ENCODE assay signal across 25 cellular contexts in the genomic region with DNA sequence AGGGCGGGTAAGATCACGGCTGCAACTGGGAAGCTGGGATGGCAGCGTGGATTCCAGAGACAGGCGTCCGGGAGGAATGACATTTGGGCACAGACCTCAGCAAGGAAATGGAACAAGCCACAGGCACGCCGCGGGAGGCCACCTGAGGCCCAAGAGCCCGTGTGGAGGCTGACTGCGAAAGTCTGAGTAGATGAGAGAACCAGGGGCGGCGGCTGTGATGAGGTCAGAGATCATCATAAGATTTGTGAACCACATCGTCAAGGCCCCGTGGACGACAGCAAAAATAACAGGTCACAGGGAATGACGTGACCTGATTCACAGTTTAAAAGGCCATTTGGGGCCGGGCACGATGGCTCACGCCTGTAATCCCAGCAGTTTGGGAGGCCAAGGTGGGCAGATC. TPM values are rescaled to one million over a fixed set of nuclear protein-coding genes. Genes with fewer than 3 reads are reported as not detected.
DNase-seq lines count a peak whose midpoint lies in the region; ATAC-seq, FAIRE-seq and TF ChIP-seq lines count a peak whose summit lies in the region.
"Had no signal": no experiment of that assay in that cellular context is flagged by ENCODE, and none has a peak within 500 bp of the region (broad histone marks: within the 10 kb centered on the region; RNA-seq: fewer than 3 reads in every experiment).

No MANE protein-coding gene starts in this region.

- no peak overlapping the region for H3K18ac ChIP-seq in H1 (ENCODE audit: extremely low read depth, low read length)

- no peak overlapping the region for H3K4ac ChIP-seq in H1 (replicated peaks; ENCODE audit: insufficient read length, low read depth, low read length)

- H3K23me2 ChIP-seq in H1 (ENCODE audit: low read depth, low read length) = no peaks in the 10 kb centered on the region

- H3K27ac ChIP-seq in BLaER1 treated with 17β-estradiol and CSF1 and Interleukin-3, amounts not matched to agents 10 nM and 100 nM = peak overlapping the region in 6 of 11 experiments; percentile 17 to 46 (median 20); a peak in 6 of 22 replicates
- H3K27ac ChIP-seq in H1 (ENCODE audit: low read depth, low read length) (no peak overlapping the region), psoas muscle (peak overlapping the region; percentile 66), neural progenitor cell (no peak overlapping the region)

- no peak for TF ChIP-seq EP300 in H1 (IDR thresholded peaks at IDR 0.05; ENCODE audit: borderline replicate concordance in 1 of 2, low read depth in 2 of 2, low read length in 2 of 2)

- no peak overlapping the region for H3K56ac ChIP-seq in H1 (replicated peaks; ENCODE audit: insufficient read length, low read depth, low read length)

- H2BK120ac ChIP-seq in H1 (replicated peaks; ENCODE audit: low read depth, low read length) = no peak overlapping the region

- H2BK12ac ChIP-seq in H1 (ENCODE audit: low read depth, low read length) = no peak overlapping the region

- peaks cover 0 to 29% (median 18%) of the 10 kb centered on the region in 11 experiments; a peak in 14 of 22 replicates for H4K20me1 ChIP-seq in BLaER1 treated with 17β-estradiol and CSF1 and Interleukin-3, amounts not matched to agents 10 nM and 100 nM
- H4K20me1 ChIP-seq in H1 (replicated peaks in 1 of 2; ENCODE audit: control insufficient read depth in 1 of 2, insufficient read depth in 2 of 2, low read length in 2 of 2) (peaks cover 2 to 4% of the 10 kb centered on the region in 2 experiments), neural progenitor cell (ENCODE audit: low read depth) (peaks cover 3% of the 10 kb centered on the region)

- peak overlapping the region in 1 of 11 experiments; percentile 4; a peak in 1 of 22 replicates for H3K9ac ChIP-seq in BLaER1 treated with 17β-estradiol and CSF1 and Interleukin-3, amounts not matched to agents 10 nM and 100 nM
- H3K9ac ChIP-seq in H1 (replicated peaks in 1 of 4; ENCODE audit: extremely low read depth in 1 of 4, low read depth in 3 of 4, low read length in 3 of 4) (no peak overlapping the region), neural progenitor cell (no peak overlapping the region)

- H3K27me3 Mint-ChIP-seq in mesothelial cell of epicardium (ENCODE audit: low read depth) = no peaks in the 10 kb centered on the region
- H3K27me3 Mint-ChIP-seq in neural progenitor cell (ENCODE audit: insufficient read depth, low read depth) = no peaks in the 10 kb centered on the region
- H3K27me3 Mint-ChIP-seq: CD4-positive, CD25-positive, alpha-beta regulatory T cell had no signal

- H3K23ac ChIP-seq in H1 (ENCODE audit: insufficient read length) = no peak overlapping the region

- H3K14ac ChIP-seq in H1 (ENCODE audit: insufficient read length) = no peak overlapping the region

- peaks cover 0 to 69% (median 36%) of the 10 kb centered on the region in 11 experiments; a peak in 18 of 22 replicates for H3K36me3 ChIP-seq in BLaER1 treated with 17β-estradiol and CSF1 and Interleukin-3, amounts not matched to agents 10 nM and 100 nM
- H3K36me3 ChIP-seq in H1 (ENCODE audit: control insufficient read depth in 2 of 4, insufficient read depth in 4 of 4, low read length in 3 of 4) (peaks cover 0 to 3% (median 0%) of the 10 kb centered on the region in 4 experiments; a peak in 2 of 8 replicates), psoas muscle (ENCODE audit: insufficient read depth in 1 of 2, low read depth in 1 of 2) (peaks cover 0 to 5% of the 10 kb centered on the region in 2 donors), neural progenitor cell (no peaks in the 10 kb centered on the region)
- H3K36me3 ChIP-seq: BE2C had no signal

- DNase-seq in H1 (ENCODE audit: low read depth in 1 of 2, low spot score in 2 of 2) = no peak
- DNase-seq in mesothelial cell of epicardium (ENCODE audit: low spot score in 2 of 2, unreplicated experiment in 2 of 2) = no peak
- DNase-seq in psoas muscle = no peak
- no peak for DNase-seq in neural progenitor cell (ENCODE audit: low spot score)
- DNase-seq in COLO829 (ENCODE audit: low spot score) = no peak
- no peak for DNase-seq in HTR-8/SVneo (ENCODE audit: insufficient read length, low spot score)
- DNase-seq: 8988T; ACHN; BE2C; CD4-positive, CD25-positive, alpha-beta regulatory T cell; H9; HFFc6; IMR-90; KG1; MG63; NCI-H2029; NCI-H446; NCI-H524 treated with DMSO at 0.1 percent for 48 hours; NCI-H774; Right ventricle myocardium superior had no signal

- POLR2A ChIA-PET in H1 (lab: Charles Lee; ENCODE audit: partially characterized antibody) = interaction anchor here (1.3 kb wide), 1 partner anchor 16 kb away, joined by 4 read pairs; no protein-coding TSS in a partner anchor

- WGBS in H1 (ENCODE audit: extremely low coverage in 1 of 2, insufficient coverage in 1 of 2, insufficient read length in 1 of 2, insufficient replicate concordance in 2 of 2, low coverage in 1 of 2, low lambda C conversion rate in 2 of 2, missing lambda C conversion rate in 1 of 2), 2 experiments = 95% methylated on average over 19 of the region's 19 CpGs; no CpG with 5 or more reads in 1 of the 2 experiments
- 55 to 62% (median 56%) methylated on average over 19 of the region's 19 CpGs for WGBS in psoas muscle, 3 donors

- H4K91ac ChIP-seq in H1 (replicated peaks; ENCODE audit: insufficient read length, low read length) = no peak overlapping the region

- peaks cover 0 to 16% (median 0%) of the 10 kb centered on the region in 11 experiments; a peak in 7 of 22 replicates for H3K27me3 ChIP-seq in BLaER1 treated with 17β-estradiol and CSF1 and Interleukin-3, amounts not matched to agents 10 nM and 100 nM
- no peaks in the 10 kb centered on the region for H3K27me3 ChIP-seq in H1 (replicated peaks in 1 of 4; ENCODE audit: control insufficient read depth in 3 of 4, extremely low read depth in 1 of 4, insufficient read depth in 3 of 4, low read length in 3 of 4)
- H3K27me3 ChIP-seq in psoas muscle (ENCODE audit: insufficient read depth in 3 of 3, low read length in 2 of 3) = no peaks in the 10 kb centered on the region
- no peaks in the 10 kb centered on the region for H3K27me3 ChIP-seq in neural progenitor cell
- H3K27me3 ChIP-seq: BE2C, MG63 had no signal

- H3K4me1 ChIP-seq in BLaER1 treated with 17β-estradiol and CSF1 and Interleukin-3, amounts not matched to agents 10 nM and 100 nM = peaks cover 10 to 53% (median 36%) of the 10 kb centered on the region in 10 experiments
- no peaks in the 10 kb centered on the region; a peak in 3 of 7 replicates for H3K4me1 ChIP-seq in H1 (replicated peaks in 1 of 4; ENCODE audit: control insufficient read depth in 3 of 4, insufficient read depth in 4 of 4, low read length in 3 of 4)
- peaks cover 15% of the 10 kb centered on the region for H3K4me1 ChIP-seq in psoas muscle
- no peaks in the 10 kb centered on the region for H3K4me1 ChIP-seq in neural progenitor cell
- H3K4me1 ChIP-seq: BE2C had no signal

- TF ChIP-seq CTCF in H1 (IDR thresholded peaks at IDR 0.05; ENCODE audit: control extremely low read depth in 1 of 3, insufficient read depth in 1 of 3, low read depth in 1 of 3, low read length in 3 of 3) = no peak
- TF ChIP-seq CTCF in mesothelial cell of epicardium (IDR thresholded peaks at IDR 0.05; ENCODE audit: unreplicated experiment) = no peak
- TF ChIP-seq CTCF in psoas muscle (IDR thresholded peaks at IDR 0.05) = no peak
- no peak for TF ChIP-seq CTCF in neural progenitor cell (IDR thresholded peaks at IDR 0.05)

- peaks cover 13% of the 10 kb centered on the region for H3K79me1 ChIP-seq in H1 (ENCODE audit: low read depth, low read length)

- no peak overlapping the region for H2AK5ac ChIP-seq in H1 (ENCODE audit: low read depth, low read length)

- H3K36me3 Mint-ChIP-seq in mesothelial cell of epicardium (peaks cover 25% of the 10 kb centered on the region), neural progenitor cell (peaks cover 28% of the 10 kb centered on the region)
- H3K36me3 Mint-ChIP-seq: CD4-positive, CD25-positive, alpha-beta regulatory T cell had no signal

- no peak for FAIRE-seq in H1 (lab: Jason Lieb, UNC)
- FAIRE-seq in HTR-8/SVneo (lab: Jason Lieb, UNC) = no peak
- FAIRE-seq: D721Med, GM18507, RCC 7860 had no signal

- H4K8ac ChIP-seq in H1 (ENCODE audit: extremely low read depth, insufficient read depth, low read length) = peak overlapping the region; percentile 68; the same call in 1 of the 2 replicates

- no peak for TF ChIP-seq RAD21 in H1 (IDR thresholded peaks at IDR 0.05 in 1 of 2, conservative IDR thresholded peaks at IDR 0.05 in 1 of 2; ENCODE audit: low read depth in 2 of 2, low read length in 2 of 2)

- no peaks in the 10 kb centered on the region for H3F3A ChIP-seq in neural progenitor cell (ENCODE audit: low read depth)

- H2AFZ ChIP-seq in H1 (ENCODE audit: low read length) = no peak overlapping the region
- H2AFZ ChIP-seq in neural progenitor cell (replicated peaks) = no peak overlapping the region

- H2BK5ac ChIP-seq in H1 (ENCODE audit: low read depth, low read length) = no peak overlapping the region

- ATAC-seq in psoas muscle = peak in 3 of 4 donors; percentile 21 to 44 (median 35)
- no peak for ATAC-seq in GM18907 (IDR thresholded peaks at IDR 0.05; ENCODE audit: unreplicated experiment)

- no peak overlapping the region for H3K4me3 ChIP-seq in BLaER1 treated with 17β-estradiol and CSF1 and Interleukin-3, amounts not matched to agents 10 nM and 100 nM
- H3K4me3 ChIP-seq in H1 (ENCODE audit: extremely low read depth in 1 of 4, insufficient read depth in 2 of 4, low read depth in 3 of 4, low read length in 4 of 4) (no peak overlapping the region), psoas muscle (no peak overlapping the region), neural progenitor cell (no peak overlapping the region)
- H3K4me3 ChIP-seq: MG63 had no signal

- no peak overlapping the region for H2BK15ac ChIP-seq in H1 (ENCODE audit: low read length)

- peaks cover 12% of the 10 kb centered on the region for H3K9me3 Mint-ChIP-seq in mesothelial cell of epicardium
- peaks cover 27% of the 10 kb centered on the region for H3K9me3 Mint-ChIP-seq in neural progenitor cell

- H4K5ac ChIP-seq in H1 (ENCODE audit: insufficient read length, low read depth, low read length) = no peak overlapping the region

- peak overlapping the region; percentile 13 for H3K27ac Mint-ChIP-seq in mesothelial cell of epicardium
- no peak overlapping the region for H3K27ac Mint-ChIP-seq in neural progenitor cell
- H3K27ac Mint-ChIP-seq: CD4-positive, CD25-positive, alpha-beta regulatory T cell; HFFc6 had no signal

- intact Hi-C loops in psoas muscle (cut with DNase I) = loop anchor here in 1 of 2 donors (5.0 kb wide), 1 partner anchor 47 kb away; no protein-coding TSS in a partner anchor

- peaks cover 27 to 57% (median 44%) of the 10 kb centered on the region in 11 experiments for H3K9me3 ChIP-seq in BLaER1 treated with 17β-estradiol and CSF1 and Interleukin-3, amounts not matched to agents 10 nM and 100 nM (replicated peaks in 1 of 11)
- H3K9me3 ChIP-seq in H1 (ENCODE audit: insufficient read depth in 2 of 2, low read depth in 1 of 2, low read length in 1 of 2) (no peaks in the 10 kb centered on the region), psoas muscle (no peaks in the 10 kb centered on the region), neural progenitor cell (ENCODE audit: low read depth) (no peaks in the 10 kb centered on the region)
- H3K9me3 ChIP-seq: BE2C, MG63 had no signal

- peaks cover 0 to 24% of the 10 kb centered on the region in 2 experiments; a peak in 2 of 4 replicates for H3K79me2 ChIP-seq in H1 (ENCODE audit: control insufficient read depth in 1 of 2, insufficient read depth in 2 of 2, low read length in 2 of 2)
- peaks cover 18% of the 10 kb centered on the region for H3K79me2 ChIP-seq in neural progenitor cell (ENCODE audit: low read depth)

- H3K4me1 Mint-ChIP-seq in mesothelial cell of epicardium (peaks cover 6% of the 10 kb centered on the region), neural progenitor cell (peaks cover 4% of the 10 kb centered on the region)
- H3K4me1 Mint-ChIP-seq: CD4-positive, CD25-positive, alpha-beta regulatory T cell had no signal

- TF ChIP-seq POLR2A in H1 (IDR thresholded peaks at IDR 0.05; ENCODE audit: control extremely low read depth in 1 of 2, low read depth in 2 of 2, low read length in 2 of 2) = no peak

- H3K4me3 Mint-ChIP-seq in mesothelial cell of epicardium (no peak overlapping the region), neural progenitor cell (no peak overlapping the region)
- H3K4me3 Mint-ChIP-seq: CD4-positive, CD25-positive, alpha-beta regulatory T cell; H9; HFFc6 had no signal

- CTCF ChIA-PET in H1 (lab: Charles Lee; ENCODE audit: partially characterized antibody) = no interaction called here

- no peak overlapping the region for H2BK20ac ChIP-seq in H1 (ENCODE audit: low read length)

- H3K4me2 ChIP-seq in BLaER1 treated with 17β-estradiol and CSF1 and Interleukin-3, amounts not matched to agents 10 nM and 100 nM = peak overlapping the region in 8 of 11 experiments; percentile 6 to 50 (median 23); a peak in 7 of 22 replicates
- H3K4me2 ChIP-seq in H1 (ENCODE audit: insufficient read depth in 1 of 2, low read depth in 2 of 2, low read length in 2 of 2) (no peak overlapping the region), neural progenitor cell (no peak overlapping the region)

RNA-seq across cellular contexts. Expression of gene MRM3, which starts 48.2 kb away (rescaled TPM):
- 20.8 and 22.3 TPM in 2 replicates for total RNA-seq in H1 (2021; fragmentation: NEBNext Ultra II Directional; extraction: Animal tissue kit (Norgen Biotek cat#: 25700))
- polyA plus RNA-seq in H1 (2011; rRNA removed) = 10.1 and 10.7 TPM in 2 replicates
- 19.0 TPM for polyA plus RNA-seq in H1 (2011; cell fraction: cytosol; rRNA removed)
- 10.9 TPM for polyA plus RNA-seq in H1 (2011; cell fraction: nucleus; rRNA removed)
- polyA plus RNA-seq in H1 (2012, experiment 1 of 2) = 15.8 to 20.2 TPM (median 16.4 TPM) in 4 replicates
- 14.2 TPM for polyA plus RNA-seq in H1 (2012, experiment 2 of 2)
- 12.4 TPM for polyA plus RNA-seq in H1 (2013, experiment 1 of 2)
- polyA plus RNA-seq in H1 (2013, experiment 2 of 2) = 12.6 TPM
- 11.5 and 14.0 TPM in 2 replicates for polyA minus RNA-seq in H1 (2011; rRNA and poly(A)+ RNA removed)
- polyA minus RNA-seq in H1 (2011; cell fraction: cytosol; rRNA and poly(A)+ RNA removed) = 14.1 TPM
- 35.0 TPM for polyA minus RNA-seq in H1 (2011; cell fraction: nucleus; rRNA and poly(A)+ RNA removed)
- 13.5 to 18.9 TPM (median 16.5 TPM) in 3 replicates for total RNA-seq in mesothelial cell of epicardium
- 10 to 100 TPM; 17.2 to 30.1 (median 19.5) TPM for total RNA-seq in psoas muscle
- 10 to 100 TPM; 25.9 to 36.2 (median 28.3) TPM for polyA plus RNA-seq in psoas muscle
- 22.3 and 26.1 TPM in 2 replicates for total RNA-seq in neural progenitor cell (ENCODE audit: low replicate concordance)

RNA-seq across cellular contexts. Expression of gene GLOD4, which starts 48.3 kb away (rescaled TPM):
- total RNA-seq in H1 (2021; fragmentation: NEBNext Ultra II Directional; extraction: Animal tissue kit (Norgen Biotek cat#: 25700)) = 81.3 and 85.3 TPM in 2 replicates
- polyA plus RNA-seq in H1 (2011; rRNA removed) = 24.5 and 36.8 TPM in 2 replicates
- 55.4 TPM for polyA plus RNA-seq in H1 (2011; cell fraction: cytosol; rRNA removed)
- polyA plus RNA-seq in H1 (2011; cell fraction: nucleus; rRNA removed) = 12.7 TPM
- 87.7 to 101 TPM (median 89.9 TPM) in 4 replicates for polyA plus RNA-seq in H1 (2012, experiment 1 of 2)
- 44.3 TPM for polyA plus RNA-seq in H1 (2012, experiment 2 of 2)
- polyA plus RNA-seq in H1 (2013, experiment 1 of 2) = 38.2 TPM
- polyA plus RNA-seq in H1 (2013, experiment 2 of 2) = 38.0 TPM
- polyA minus RNA-seq in H1 (2011; rRNA and poly(A)+ RNA removed) = 23.8 and 24.3 TPM in 2 replicates
- polyA minus RNA-seq in H1 (2011; cell fraction: cytosol; rRNA and poly(A)+ RNA removed) = 19.1 TPM
- 15.5 TPM for polyA minus RNA-seq in H1 (2011; cell fraction: nucleus; rRNA and poly(A)+ RNA removed)
- 72.1 to 77.2 TPM (median 76.9 TPM) in 3 replicates for total RNA-seq in mesothelial cell of epicardium
- 10 to 100 TPM; 18.5 to 25.2 (median 20.8) TPM for total RNA-seq in psoas muscle
- polyA plus RNA-seq in psoas muscle = 10 to 100 TPM; 13.5 to 29.2 (median 21.7) TPM
- 131 and 309 TPM in 2 replicates for total RNA-seq in neural progenitor cell (ENCODE audit: low replicate concordance)

Comparison
In these comparisons a context has a peak if more than half of its experiments do, and no peak if none do; other contexts are left out.
1. H3K27ac ChIP-seq: peak in BLaER1 treated with 17β-estradiol and CSF1 and Interleukin-3, amounts not matched to agents 10 nM and 100 nM (6 of 11) and psoas muscle (single experiment); none in H1 (single experiment) and neural progenitor cell (single experiment).
2. H3K4me2 ChIP-seq: peak in BLaER1 treated with 17β-estradiol and CSF1 and Interleukin-3, amounts not matched to agents 10 nM and 100 nM (8 of 11); none in H1 (0 of 2) and neural progenitor cell (single experiment).